20 cellular contexts compared by ENCODE assay signal in the genomic region with DNA sequence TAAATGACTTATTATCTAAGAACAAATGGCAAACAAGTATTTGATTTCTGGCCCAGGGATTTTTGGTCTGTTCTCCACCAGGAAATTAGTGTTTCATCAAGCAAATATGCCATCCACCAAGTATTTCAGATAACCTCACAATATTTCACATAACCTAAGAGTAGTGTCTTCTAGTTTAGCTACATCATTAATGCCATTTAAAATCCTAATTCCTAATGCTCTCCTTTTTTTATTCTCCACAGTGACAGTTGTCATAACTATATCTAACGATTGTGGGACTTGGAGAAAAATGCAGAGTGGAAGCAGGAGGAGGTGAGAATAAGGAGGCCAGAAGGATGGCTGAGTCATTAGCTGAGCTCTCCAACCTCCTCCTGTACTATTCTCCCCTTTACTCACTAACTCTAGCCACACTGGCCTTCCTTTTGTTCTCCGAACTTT. TPM values are rescaled to one million over a fixed set of nuclear protein-coding genes. Genes with fewer than 3 reads are reported as not detected.
DNase-seq lines count a peak whose midpoint lies in the region; ATAC-seq, FAIRE-seq and TF ChIP-seq lines count a peak whose summit lies in the region.
"Had no signal": no experiment of that assay in that cellular context is flagged by ENCODE, and none has a peak within 500 bp of the region (broad histone marks: within the 10 kb centered on the region; RNA-seq: fewer than 3 reads in every experiment).

No MANE protein-coding gene starts in this region.

- DNase-seq in EL (peak; percentile 70), RCC 7860 (ENCODE audit: low spot score) (peak; percentile 70), dermis blood vessel endothelial cell (peak; percentile 41), osteoblast (ENCODE audit: insufficient read length, low spot score, missing footprints) (no peak), DMS153 (lab: John Stamatoyannopoulos, UW) (no peak)
- DNase-seq: activated CD8-positive, alpha-beta memory T cell treated with anti-CD3 and anti-CD28 coated beads for 24 hours; activated naive CD4-positive, alpha-beta T cell treated with anti-CD3 and anti-CD28 coated beads for 36 hours; CD4-positive, alpha-beta T cell; cortex of kidney; kidney glomerular epithelial cell; naive B cell; NCI-H1417 treated with DMSO at 0.1 percent for 48 hours; NCI-H446 treated with DMSO at 0.1 percent for 48 hours; stomach had no signal

- FAIRE-seq in RCC 7860 (lab: Jason Lieb, UNC), result peak; percentile 30

- H3K27me3 ChIP-seq in osteoblast (ENCODE audit: insufficient read depth, low read length), result no peaks in the 10 kb centered on the region
- H3K27me3 ChIP-seq: stomach had no signal

- no peaks in the 10 kb centered on the region for H3K36me3 ChIP-seq in osteoblast (ENCODE audit: insufficient read depth, low read length)
- H3K36me3 ChIP-seq: stomach had no signal

- no peaks in the 10 kb centered on the region for H4K20me1 ChIP-seq in osteoblast (ENCODE audit: insufficient read depth, low read length)

- peak overlapping the region; percentile 24 for H3K4me2 ChIP-seq in osteoblast (ENCODE audit: insufficient read depth, low read length)

- H3K4me1 ChIP-seq in osteoblast (ENCODE audit: insufficient read depth, low read length), result peaks cover 75% of the 10 kb centered on the region

- H3K4me3 ChIP-seq in osteoblast (ENCODE audit: insufficient read depth, low read length), result no peak overlapping the region
- H3K4me3 ChIP-seq: stomach had no signal

- H2AFZ ChIP-seq in osteoblast (ENCODE audit: low read length), result no peak overlapping the region

- H3K9me3 ChIP-seq in osteoblast (ENCODE audit: low read depth, low read length), result peaks cover 2% of the 10 kb centered on the region

- H3K79me2 ChIP-seq in osteoblast (ENCODE audit: insufficient read depth, low read length), result no peaks in the 10 kb centered on the region

- H3K27ac ChIP-seq in osteoblast (ENCODE audit: low read depth, low read length), result peak overlapping the region; percentile 100

- TF ChIP-seq CTCF in osteoblast (IDR thresholded peaks at IDR 0.05; ENCODE audit: extremely low read depth, low read depth, low read length), result no peak

- no peak for ATAC-seq in HG03342 (IDR thresholded peaks at IDR 0.05; ENCODE audit: unreplicated experiment)
- ATAC-seq in HG03280 (IDR thresholded peaks at IDR 0.05; ENCODE audit: unreplicated experiment), result no peak
- no peak for ATAC-seq in GM18505 (IDR thresholded peaks at IDR 0.05; ENCODE audit: unreplicated experiment)
- ATAC-seq: sciatic nerve had no signal

- TF ChIP-seq POLR2A in GM18505 (IDR thresholded peaks at IDR 0.05; ENCODE audit: borderline replicate concordance, extremely low read depth, insufficient read depth, insufficient read length), result no peak

RNA-seq across cellular contexts. Expression of gene CTLA4, which starts 58.5 kb away (rescaled TPM):
- total RNA-seq in dermis blood vessel endothelial cell (1.7 and 2.2 TPM in 2 replicates), osteoblast (under 0.01 TPM in 1 of 2 replicates, not detected in the other)
- total RNA-seq: glomerular endothelial cell, HT-29 had no signal

Comparison
In these comparisons a context has a peak if more than half of its experiments do, and no peak if none do; other contexts are left out.
1. DNase-seq: peak in EL (single experiment), RCC 7860 (single experiment) and dermis blood vessel endothelial cell (single experiment); none in osteoblast (single experiment) and DMS153 (single experiment).